Comparison of ENCODE assay signal across 10 cellular contexts in the genomic region with DNA sequence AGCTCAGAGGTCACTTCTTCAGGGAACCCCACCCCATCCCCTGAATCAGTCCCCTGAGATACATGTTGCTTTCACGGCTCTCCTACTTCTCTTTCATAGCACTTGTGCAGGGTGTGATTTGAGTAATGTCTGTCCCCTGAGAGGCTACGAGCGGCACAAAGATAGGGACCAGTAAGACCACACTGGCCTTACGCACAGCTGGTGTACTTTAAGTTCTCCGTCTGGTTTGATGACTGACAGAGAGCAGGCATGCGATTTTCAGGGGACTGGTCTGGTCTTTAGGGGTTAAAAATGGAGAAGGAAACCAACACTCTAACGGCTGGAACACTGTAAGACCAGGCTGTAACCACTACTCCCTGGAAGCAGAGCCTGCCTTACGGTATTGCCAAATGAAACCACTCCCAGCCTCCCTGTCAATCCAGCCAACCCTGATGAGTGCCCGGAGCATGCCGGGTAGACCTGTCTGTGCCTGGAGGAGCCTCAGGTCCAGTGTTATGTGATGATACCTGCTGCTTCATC. TPM values are rescaled to one million over a fixed set of nuclear protein-coding genes. Genes with fewer than 3 reads are reported as not detected.
DNase-seq lines count a peak whose midpoint lies in the region; ATAC-seq lines count a peak whose summit lies in the region.
"Had no signal": no experiment of that assay in that cellular context is flagged by ENCODE, and none has a peak within 500 bp of the region (broad histone marks: within the 10 kb centered on the region; RNA-seq: fewer than 3 reads in every experiment).

No MANE protein-coding gene starts in this region.

- ATAC-seq in GM18867 (IDR thresholded peaks at IDR 0.05; ENCODE audit: unreplicated experiment) (peak; percentile 43), HG02852 (IDR thresholded peaks at IDR 0.05; ENCODE audit: unreplicated experiment) (peak; percentile 58), T-helper 17 cell (no peak), HG02840 (IDR thresholded peaks at IDR 0.05; ENCODE audit: low FRiP score, unreplicated experiment) (no peak)

- no peak overlapping the region for H3K4me3 Mint-ChIP-seq in T-helper 17 cell

- H3K27me3 Mint-ChIP-seq in T-helper 17 cell, result no peaks in the 10 kb centered on the region

- H3K4me1 Mint-ChIP-seq in T-helper 17 cell, result peaks cover 63% of the 10 kb centered on the region

- H3K36me3 Mint-ChIP-seq in T-helper 17 cell (ENCODE audit: low read depth), result peaks cover 9% of the 10 kb centered on the region

- no peak for DNase-seq in T-helper 17 cell
- DNase-seq in posterior vena cava (ENCODE audit: low spot score), result peak; percentile 74
- no peak for DNase-seq in caudate nucleus (lab: John Stamatoyannopoulos, UW)
- no peak for DNase-seq in DMS53 treated with DMSO at 0.1 percent for 48 hours (lab: John Stamatoyannopoulos, UW; ENCODE audit: unreplicated experiment)
- DNase-seq: retina, substantia nigra had no signal

- H3K27ac Mint-ChIP-seq in T-helper 17 cell, result peak overlapping the region; percentile 79

- H3K9me3 ChIP-seq in T-helper 17 cell (ENCODE audit: control insufficient read depth, low read length, poor library complexity, severe bottlenecking), result no peaks in the 10 kb centered on the region

- H3K27ac ChIP-seq in caudate nucleus (ENCODE audit: low read depth, low read length), result no peak overlapping the region

- intact Hi-C loops in posterior vena cava (cut with DNase I), result no loop called here

RNA-seq across cellular contexts. Expression of gene ELMO2, which starts 47.1 kb away (rescaled TPM):
- total RNA-seq in T-helper 17 cell (100 to 1,000 TPM; 104 to 107 TPM), posterior vena cava (10 to 100 TPM; 43.6 to 48.9 TPM)

RNA-seq across cellular contexts. Expression of gene CDH22, which starts 51.0 kb away (rescaled TPM):
- total RNA-seq in T-helper 17 cell (not detected), posterior vena cava (under 1 TPM; 0.28 to 0.29 TPM)
- total RNA-seq: T-helper 1 cell treated with Interleukin-12 subunit alpha and Interleukin-12 subunit beta and Interleukin-4 antibody, amounts not matched to agents 30 ng/mL and 1 ng/mL, for 36 hours had no signal

Comparison
In these comparisons a context has a peak if more than half of its experiments do, and no peak if none do; other contexts are left out.
1. ATAC-seq: peak in GM18867 (single experiment) and HG02852 (single experiment); none in T-helper 17 cell (single experiment) and HG02840 (single experiment).